17 cellular contexts compared by ENCODE assay signal in the genomic region with DNA sequence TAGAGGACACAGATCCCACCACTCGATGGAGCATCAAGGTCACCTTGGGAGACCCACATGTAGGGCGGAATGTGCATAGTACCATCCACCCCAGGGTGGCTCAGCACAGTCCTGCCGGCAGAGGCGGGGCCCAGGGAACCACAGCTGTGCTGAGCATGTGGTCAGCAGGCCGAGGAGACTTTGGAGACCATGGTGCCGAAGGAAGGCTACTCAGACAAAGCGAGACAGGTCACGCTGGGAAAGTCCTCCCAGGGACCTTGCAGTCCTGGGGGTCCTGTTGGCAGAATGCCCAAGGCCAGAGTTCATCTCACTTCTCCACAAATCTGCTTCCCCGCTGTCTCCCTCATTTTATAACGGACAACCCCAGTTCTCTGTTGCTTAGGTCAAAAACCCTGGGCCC. TPM values are rescaled to one million over a fixed set of nuclear protein-coding genes. Genes with fewer than 3 reads are reported as not detected.
"Had no signal": no experiment of that assay in that cellular context is flagged by ENCODE, and none has a peak within 500 bp of the region (broad histone marks: within the 10 kb centered on the region; RNA-seq: fewer than 3 reads in every experiment).

No MANE protein-coding gene starts in this region.

- H3K27me3 ChIP-seq: brain microvascular endothelial cell, upper lobe of left lung had no signal

- H3K4me3 Mint-ChIP-seq: activated naive CD8-positive, alpha-beta T cell; immature natural killer cell; naive thymus-derived CD4-positive, alpha-beta T cell had no signal

- H3K36me3 Mint-ChIP-seq: immature natural killer cell had no signal

- H3K9me3 Mint-ChIP-seq: immature natural killer cell had no signal

- H3K4me1 Mint-ChIP-seq: immature natural killer cell; naive thymus-derived CD4-positive, alpha-beta T cell had no signal

- H3K4me3 ChIP-seq: upper lobe of left lung had no signal

- H3K4me1 ChIP-seq: upper lobe of left lung had no signal

- H3K9me3 ChIP-seq: neutrophil had no signal

- H3K36me3 ChIP-seq: brain microvascular endothelial cell, neutrophil, upper lobe of left lung had no signal

- H3K27ac Mint-ChIP-seq: activated naive CD8-positive, alpha-beta T cell; immature natural killer cell; naive thymus-derived CD4-positive, alpha-beta T cell had no signal

- DNase-seq: activated CD4-positive, alpha-beta T cell treated with anti-CD3 and anti-CD28 coated beads, Interleukin-2, amount 50 U/mL, for 4 hours; activated effector memory CD4-positive, alpha-beta T cell treated with Interleukin-2 at 50 U/mL for 16 hours; brain microvascular endothelial cell; effector memory CD4-positive, alpha-beta T cell; foreskin melanocyte; immature natural killer cell; mammary epithelial cell; naive thymus-derived CD4-positive, alpha-beta T cell; retina; small intestine; stimulated activated CD4-positive, alpha-beta T cell treated with anti-CD3 and anti-CD28 coated beads, Interleukin-4, amount 100 ng/mL, for 4 hours; stimulated activated naive CD8-positive, alpha-beta T cell treated with anti-CD3 and anti-CD28 coated beads, Interleukin-15, Interleukin-2, amounts not matched to agents 100 U/mL and 50 U/mL, for 24 hours; upper lobe of left lung had no signal

- ATAC-seq: activated CD4-positive, CD25-positive, alpha-beta regulatory T cell treated with anti-CD3 and anti-CD28 coated beads, Interleukin-2, amount 50 U/mL, for 24 hours; naive thymus-derived CD4-positive, alpha-beta T cell; stimulated activated naive CD8-positive, alpha-beta T cell treated with anti-CD3 and anti-CD28 coated beads, Interleukin-15, Interleukin-2, amounts not matched to agents 100 U/mL and 50 U/mL, for 24 hours had no signal

- H3K27ac ChIP-seq: brain microvascular endothelial cell, neutrophil, upper lobe of left lung had no signal

RNA-seq across cellular contexts. Expression of gene WNT3A, which starts 22.5 kb away (rescaled TPM):
- total RNA-seq: mammary epithelial cell; mononuclear cell; naive thymus-derived CD4-positive, alpha-beta T cell had no signal
- polyA plus RNA-seq: immature natural killer cell; naive thymus-derived CD4-positive, alpha-beta T cell; small intestine had no signal
